8 cellular contexts compared by ENCODE assay signal in genomic region chr12:14238224-14238792, GRCh38.
DNase-seq lines count a peak whose midpoint lies in the region; ATAC-seq, FAIRE-seq and TF ChIP-seq lines count a peak whose summit lies in the region.

No MANE protein-coding gene starts in this region.

- TF ChIP-seq EP300 in H1 (IDR thresholded peaks at IDR 0.05; ENCODE audit: borderline replicate concordance in 1 of 2, low read depth in 2 of 2, low read length in 2 of 2) (no peak), neural cell (conservative IDR thresholded peaks at IDR 0.05; ENCODE audit: poor library complexity, severe bottlenecking) (no peak)

- no peak overlapping the region for H3K56ac ChIP-seq in H1 (replicated peaks; ENCODE audit: insufficient read length, low read depth, low read length)

- H2AFZ ChIP-seq in H1 (ENCODE audit: low read length) (no peak overlapping the region), neural cell (ENCODE audit: low read depth, low read length) (no peak overlapping the region)

- no peak overlapping the region for H4K91ac ChIP-seq in H1 (replicated peaks; ENCODE audit: insufficient read length, low read length)

- no peak overlapping the region for H4K5ac ChIP-seq in H1 (ENCODE audit: insufficient read length, low read depth, low read length)

- H4K20me1 ChIP-seq in H1 (replicated peaks in 1 of 2; ENCODE audit: control insufficient read depth in 1 of 2, insufficient read depth in 2 of 2, low read length in 2 of 2) (no peaks in the 10 kb centered on the region), neural cell (ENCODE audit: insufficient read depth) (no peaks in the 10 kb centered on the region)

- DNase-seq in NCI-H146 (lab: John Stamatoyannopoulos, UW), result peak; percentile 36
- no peak for DNase-seq in NCI-H146 treated with DMSO at 0.1 percent for 48 hours (lab: John Stamatoyannopoulos, UW; ENCODE audit: unreplicated experiment)
- DNase-seq in NCI-H69 (lab: John Stamatoyannopoulos, UW), result peak; percentile 17
- DNase-seq in H1 (ENCODE audit: low read depth in 1 of 2, low spot score in 2 of 2), result no peak

- ATAC-seq in HG03565 (IDR thresholded peaks at IDR 0.05; ENCODE audit: unreplicated experiment), result no peak
- ATAC-seq in HG03108 (IDR thresholded peaks at IDR 0.05; ENCODE audit: unreplicated experiment), result no peak
- ATAC-seq in GM18505 (IDR thresholded peaks at IDR 0.05; ENCODE audit: unreplicated experiment), result no peak

- CTCF ChIA-PET in H1 (lab: Charles Lee; ENCODE audit: partially characterized antibody), result interaction anchor here (0.6 to 6.9 kb wide), 56 partner anchors 9 to 525 kb away, joined by 3 to 82 read pairs (median 4); partner anchors contain the start of gene ATF7IP

- 0 out of 2 replicates have a peak overlapping the region, but pooled peaks have one; percentile 21 for H2BK15ac ChIP-seq in H1 (ENCODE audit: low read length)

- TF ChIP-seq POLR2A in H1 (IDR thresholded peaks at IDR 0.05; ENCODE audit: control extremely low read depth in 1 of 2, low read depth in 2 of 2, low read length in 2 of 2) (no peak), GM18505 (IDR thresholded peaks at IDR 0.05; ENCODE audit: borderline replicate concordance, extremely low read depth, insufficient read depth, insufficient read length) (no peak)

- no peak overlapping the region for H2AK5ac ChIP-seq in H1 (ENCODE audit: low read depth, low read length)

- H3K9ac ChIP-seq in H1 (replicated peaks in 1 of 4; ENCODE audit: extremely low read depth in 1 of 4, low read depth in 3 of 4, low read length in 3 of 4) (no peak overlapping the region), neural cell (ENCODE audit: low read length) (no peak overlapping the region)

- H3F3A ChIP-seq in neural cell (ENCODE audit: insufficient read depth, low read length, poor library complexity, severe bottlenecking), result no peaks in the 10 kb centered on the region

- TF ChIP-seq RAD21 in H1 (IDR thresholded peaks at IDR 0.05 in 1 of 2, conservative IDR thresholded peaks at IDR 0.05 in 1 of 2; ENCODE audit: low read depth in 2 of 2, low read length in 2 of 2) (peak; percentile 59 to 70), neural cell (conservative IDR thresholded peaks at IDR 0.05) (peak; percentile 76)

- no peaks in the 10 kb centered on the region for H3K9me2 ChIP-seq in neural cell (ENCODE audit: insufficient read depth, low read length)

- H2BK12ac ChIP-seq in H1 (ENCODE audit: low read depth, low read length), result no peak overlapping the region

- TF ChIP-seq CTCF in H1 (IDR thresholded peaks at IDR 0.05; ENCODE audit: control extremely low read depth in 1 of 3, insufficient read depth in 1 of 3, low read depth in 1 of 3, low read length in 3 of 3) (peak in 2 of 3 experiments; percentile 33 to 42; a peak in 2 of 4 replicates), neural cell (IDR thresholded peaks at IDR 0.05; ENCODE audit: poor library complexity, severe bottlenecking) (peak; percentile 69)

- H3K23ac ChIP-seq in H1 (ENCODE audit: insufficient read length), result no peak overlapping the region

- H3K4me1 ChIP-seq in H1 (replicated peaks in 1 of 4; ENCODE audit: control insufficient read depth in 3 of 4, insufficient read depth in 4 of 4, low read length in 3 of 4), result peaks cover 2 to 12% (median 5%) of the 10 kb centered on the region in 4 experiments; a peak in 6 of 7 replicates

- H3K4ac ChIP-seq in H1 (replicated peaks; ENCODE audit: insufficient read length, low read depth, low read length), result no peak overlapping the region

- H3K27ac ChIP-seq in H1 (ENCODE audit: low read depth, low read length) (no peak overlapping the region), neural cell (ENCODE audit: low read length) (no peak overlapping the region)

- no peak overlapping the region for H3K18ac ChIP-seq in H1 (ENCODE audit: extremely low read depth, low read length)

- no peak overlapping the region for H3K4me3 ChIP-seq in H1 (ENCODE audit: extremely low read depth in 1 of 4, insufficient read depth in 2 of 4, low read depth in 3 of 4, low read length in 4 of 4)
- no peak overlapping the region for H3K4me3 ChIP-seq in neural cell (ENCODE audit: low read length)

- no peak overlapping the region for H2BK120ac ChIP-seq in H1 (replicated peaks; ENCODE audit: low read depth, low read length)

- H3K79me1 ChIP-seq in H1 (ENCODE audit: low read depth, low read length), result no peaks in the 10 kb centered on the region

- peaks cover 4% of the 10 kb centered on the region; the same call in 1 of the 2 replicates for H3K23me2 ChIP-seq in H1 (ENCODE audit: low read depth, low read length)

- peak; percentile 13 for FAIRE-seq in H1 (lab: Jason Lieb, UNC)

- WGBS in H1 (ENCODE audit: extremely low coverage in 1 of 2, insufficient coverage in 1 of 2, insufficient read length in 1 of 2, insufficient replicate concordance in 2 of 2, low coverage in 1 of 2, low lambda C conversion rate in 2 of 2, missing lambda C conversion rate in 1 of 2), 2 experiments, result 70% methylated on average over 8 of the region's 8 CpGs; no CpG with 5 or more reads in 1 of the 2 experiments

- no peak overlapping the region for H2BK20ac ChIP-seq in H1 (ENCODE audit: low read length)

- H3K36me3 ChIP-seq in H1 (ENCODE audit: control insufficient read depth in 2 of 4, insufficient read depth in 4 of 4, low read length in 3 of 4), result no peaks in the 10 kb centered on the region
- H3K36me3 ChIP-seq in neural cell (ENCODE audit: insufficient read depth, low read length), result no peaks in the 10 kb centered on the region

- no peaks in the 10 kb centered on the region for H3K27me3 ChIP-seq in H1 (replicated peaks in 1 of 4; ENCODE audit: control insufficient read depth in 3 of 4, extremely low read depth in 1 of 4, insufficient read depth in 3 of 4, low read length in 3 of 4)
- H3K27me3 ChIP-seq in neural cell (ENCODE audit: insufficient read depth, low read depth, low read length), result no peaks in the 10 kb centered on the region

- H3K79me2 ChIP-seq in H1 (ENCODE audit: control insufficient read depth in 1 of 2, insufficient read depth in 2 of 2, low read length in 2 of 2) (no peaks in the 10 kb centered on the region), neural cell (replicated peaks; ENCODE audit: insufficient read depth, low read length) (no peaks in the 10 kb centered on the region)

- POLR2A ChIA-PET in H1 (lab: Charles Lee; ENCODE audit: partially characterized antibody), result interaction anchor here (0.8 to 3.0 kb wide), 7 partner anchors 13 to 531 kb away, joined by 3 to 17 read pairs (median 3); partner anchors contain the start of gene ATF7IP

- no peak overlapping the region for H4K8ac ChIP-seq in H1 (ENCODE audit: extremely low read depth, insufficient read depth, low read length)

- H3K4me2 ChIP-seq in H1 (ENCODE audit: insufficient read depth in 1 of 2, low read depth in 2 of 2, low read length in 2 of 2), result no peak overlapping the region
- no peak overlapping the region for H3K4me2 ChIP-seq in neural cell (ENCODE audit: low read length)

- H3K9me3 ChIP-seq in H1 (ENCODE audit: insufficient read depth in 2 of 2, low read depth in 1 of 2, low read length in 1 of 2), result peaks cover 0 to 7% of the 10 kb centered on the region in 2 experiments; a peak in 1 of 4 replicates
- no peaks in the 10 kb centered on the region for H3K9me3 ChIP-seq in neural cell (ENCODE audit: low read length)

- no peak overlapping the region for H2BK5ac ChIP-seq in H1 (ENCODE audit: low read depth, low read length)

- no peak overlapping the region for H3K14ac ChIP-seq in H1 (ENCODE audit: insufficient read length)

TF ChIP-seq in H1, 55 proteins besides CTCF, POLR2A, EP300 and RAD21:
- no peak for TF ChIP-seq SP1 (IDR thresholded peaks at IDR 0.05; ENCODE audit: low read depth, low read length)

TF ChIP-seq in neural cell, 6 proteins besides CTCF, POLR2A, EP300 and RAD21:
- TF ChIP-seq REST (IDR thresholded peaks at IDR 0.05; ENCODE audit: borderline replicate concordance), result no peak
- peak; percentile 76 for TF ChIP-seq SMC3 (conservative IDR thresholded peaks at IDR 0.05; ENCODE audit: poor library complexity)
- no peak for TF ChIP-seq TAF1 (IDR thresholded peaks at IDR 0.05; ENCODE audit: low read depth)

Comparison
In these comparisons a context has a peak if more than half of its experiments do, and no peak if none do; other contexts are left out.
1. DNase-seq: peak in NCI-H146 (single experiment) and NCI-H69 (single experiment); none in NCI-H146 treated with DMSO at 0.1 percent for 48 hours (single experiment) and H1 (0 of 2).